Comparison of ENCODE assay signal across 8 cellular contexts in genomic region chr1:9717193-9718005, GRCh38.
DNase-seq lines count a peak whose midpoint lies in the region; ATAC-seq, FAIRE-seq and TF ChIP-seq lines count a peak whose summit lies in the region.

No MANE protein-coding gene starts in this region.

- CTCF ChIA-PET in H1 (lab: Charles Lee; ENCODE audit: partially characterized antibody): interaction anchor here (0.6 to 7.5 kb wide), 15 partner anchors 8 to 102 kb away, joined by 3 to 62 read pairs (median 5); no protein-coding TSS in a partner anchor

- peak overlapping the region; percentile 96 for H2BK12ac ChIP-seq in H1 (ENCODE audit: low read depth, low read length)
- no peak overlapping the region for H2BK12ac ChIP-seq in neuronal stem cell (ENCODE audit: low read length)

- H2BK15ac ChIP-seq in H1 (ENCODE audit: low read length) (peak overlapping the region; percentile 99), neuronal stem cell (ENCODE audit: low read length) (peak overlapping the region; percentile 64)

- H3K79me1 ChIP-seq in H1 (ENCODE audit: low read depth, low read length) (no peaks in the 10 kb centered on the region), neuronal stem cell (ENCODE audit: low read depth, low read length) (no peaks in the 10 kb centered on the region)

- H3K27ac Mint-ChIP-seq in activated CD4-positive, alpha-beta T cell treated with anti-CD3 and anti-CD28 coated beads, Interleukin-2, amount 10 ng/mL, durations not matched to agents 24 days and 14 days: peak overlapping the region; percentile 92

- H2BK120ac ChIP-seq in H1 (replicated peaks; ENCODE audit: low read depth, low read length) (peak overlapping the region; percentile 61), neuronal stem cell (ENCODE audit: low read depth, low read length) (no peak overlapping the region)

- H3K27me3 ChIP-seq in H1 (replicated peaks in 1 of 4; ENCODE audit: control insufficient read depth in 3 of 4, extremely low read depth in 1 of 4, insufficient read depth in 3 of 4, low read length in 3 of 4) (no peaks in the 10 kb centered on the region), neuronal stem cell (ENCODE audit: control insufficient read depth in 3 of 3, insufficient read depth in 3 of 3, low read depth in 1 of 3, low read length in 3 of 3) (no peaks in the 10 kb centered on the region)

- H3K23ac ChIP-seq in H1 (ENCODE audit: insufficient read length): no peak overlapping the region
- peak overlapping the region; percentile 86 for H3K23ac ChIP-seq in neuronal stem cell (ENCODE audit: low read depth, low read length, poor library complexity)

- H3K36me3 Mint-ChIP-seq in activated CD4-positive, alpha-beta T cell treated with anti-CD3 and anti-CD28 coated beads, Interleukin-2, amount 10 ng/mL, durations not matched to agents 24 days and 14 days (ENCODE audit: low read depth): peaks cover 74% of the 10 kb centered on the region

- H4K20me1 ChIP-seq in H1 (replicated peaks in 1 of 2; ENCODE audit: control insufficient read depth in 1 of 2, insufficient read depth in 2 of 2, low read length in 2 of 2): no peaks in the 10 kb centered on the region

- peak overlapping the region; percentile 49; the same call in 1 of the 2 replicates for H3K27ac ChIP-seq in H1 (ENCODE audit: low read depth, low read length)
- no peak overlapping the region for H3K27ac ChIP-seq in neuronal stem cell (replicated peaks; ENCODE audit: low read length)
- peak overlapping the region; percentile 12 for H3K27ac ChIP-seq in temporal lobe (ENCODE audit: low read depth, low read length)

- H3K36me3 ChIP-seq in H1 (ENCODE audit: control insufficient read depth in 2 of 4, insufficient read depth in 4 of 4, low read length in 3 of 4) (peaks cover 0 to 3% (median 1%) of the 10 kb centered on the region in 4 experiments; a peak in 3 of 8 replicates), neuronal stem cell (replicated peaks in 1 of 2; ENCODE audit: control insufficient read depth in 2 of 2, insufficient read depth in 2 of 2, low read length in 2 of 2) (no peaks in the 10 kb centered on the region)

- H3K9me3 Mint-ChIP-seq in activated CD4-positive, alpha-beta T cell treated with anti-CD3 and anti-CD28 coated beads, Interleukin-2, amount 10 ng/mL, durations not matched to agents 24 days and 14 days: no peaks in the 10 kb centered on the region

- TF ChIP-seq EP300 in H1 (IDR thresholded peaks at IDR 0.05; ENCODE audit: borderline replicate concordance in 1 of 2, low read depth in 2 of 2, low read length in 2 of 2): no peak

- ATAC-seq in GM18909 (IDR thresholded peaks at IDR 0.05; ENCODE audit: poor library complexity, unreplicated experiment): peak; percentile 61
- ATAC-seq in HG03571 (IDR thresholded peaks at IDR 0.05; ENCODE audit: unreplicated experiment): peak; percentile 60

- H4K8ac ChIP-seq in H1 (ENCODE audit: extremely low read depth, insufficient read depth, low read length) (peak overlapping the region; percentile 97), neuronal stem cell (ENCODE audit: low read depth, low read length) (no peak overlapping the region)

- H3K79me2 ChIP-seq in H1 (ENCODE audit: control insufficient read depth in 1 of 2, insufficient read depth in 2 of 2, low read length in 2 of 2): no peaks in the 10 kb centered on the region

- no peaks in the 10 kb centered on the region for H3K23me2 ChIP-seq in H1 (ENCODE audit: low read depth, low read length)

- H3K4ac ChIP-seq in H1 (replicated peaks; ENCODE audit: insufficient read length, low read depth, low read length): peak overlapping the region; percentile 98
- H3K4ac ChIP-seq in neuronal stem cell (ENCODE audit: low read length): peak overlapping the region; percentile 14

- H2AFZ ChIP-seq in H1 (ENCODE audit: low read length) (no peak overlapping the region), neuronal stem cell (ENCODE audit: low read length) (peak overlapping the region; percentile 90)

- peaks cover 57% of the 10 kb centered on the region for H3K4me1 Mint-ChIP-seq in activated CD4-positive, alpha-beta T cell treated with anti-CD3 and anti-CD28 coated beads, Interleukin-2, amount 10 ng/mL, durations not matched to agents 24 days and 14 days

- intact Hi-C loops in activated CD4-positive, alpha-beta T cell treated with anti-CD3 and anti-CD28 coated beads, Interleukin-2, amount 10 ng/mL, durations not matched to agents 24 days and 14 days (cut with micrococcal nuclease): loop anchor here (1.0 to 2.0 kb wide), 4 partner anchors 11 to 88 kb away; no protein-coding TSS in a partner anchor

- H3K4me1 ChIP-seq in H1 (replicated peaks in 1 of 4; ENCODE audit: control insufficient read depth in 3 of 4, insufficient read depth in 4 of 4, low read length in 3 of 4) (peaks cover 4 to 50% (median 35%) of the 10 kb centered on the region in 4 experiments), neuronal stem cell (ENCODE audit: control insufficient read depth in 2 of 2, insufficient read depth in 1 of 2, low read depth in 1 of 2, low read length in 2 of 2) (peaks cover 5% of the 10 kb centered on the region in 2 donors)

- H3K9me3 ChIP-seq in H1 (ENCODE audit: insufficient read depth in 2 of 2, low read depth in 1 of 2, low read length in 1 of 2) (no peaks in the 10 kb centered on the region), neuronal stem cell (replicated peaks in 1 of 2; ENCODE audit: control insufficient read depth in 2 of 2, insufficient read depth in 1 of 2, low read depth in 1 of 2, low read length in 2 of 2) (no peaks in the 10 kb centered on the region)

- peak overlapping the region; percentile 81 for H4K5ac ChIP-seq in H1 (ENCODE audit: insufficient read length, low read depth, low read length)

- H2BK5ac ChIP-seq in H1 (ENCODE audit: low read depth, low read length) (peak overlapping the region; percentile 91; the same call in 1 of the 2 replicates), neuronal stem cell (ENCODE audit: low read length) (peak overlapping the region; percentile 87)

- H3K4me3 ChIP-seq in H1 (ENCODE audit: extremely low read depth in 1 of 4, insufficient read depth in 2 of 4, low read depth in 3 of 4, low read length in 4 of 4) (no peak overlapping the region), neuronal stem cell (ENCODE audit: low read length in 2 of 2) (no peak overlapping the region)

- peak overlapping the region; percentile 50 for H3K56ac ChIP-seq in H1 (replicated peaks; ENCODE audit: insufficient read length, low read depth, low read length)

- H2BK20ac ChIP-seq in H1 (ENCODE audit: low read length): peak overlapping the region; percentile 99; the same call in 1 of the 2 replicates

- FAIRE-seq in H1 (lab: Jason Lieb, UNC): no peak

- peak overlapping the region; percentile 93; the same call in 1 of the 2 replicates for H2AK5ac ChIP-seq in H1 (ENCODE audit: low read depth, low read length)
- peak overlapping the region; percentile 79 for H2AK5ac ChIP-seq in neuronal stem cell (ENCODE audit: low read depth, low read length)

- H3K27me3 Mint-ChIP-seq in activated CD4-positive, alpha-beta T cell treated with anti-CD3 and anti-CD28 coated beads, Interleukin-2, amount 10 ng/mL, durations not matched to agents 24 days and 14 days: no peaks in the 10 kb centered on the region

- TF ChIP-seq RAD21 in H1 (IDR thresholded peaks at IDR 0.05 in 1 of 2, conservative IDR thresholded peaks at IDR 0.05 in 1 of 2; ENCODE audit: low read depth in 2 of 2, low read length in 2 of 2): peak in 1 of 2 experiments; percentile 34; a peak in 1 of 4 replicates

- 84% methylated on average over 24 of the region's 25 CpGs; no CpG with 5 or more reads in 1 of the 2 experiments for WGBS in H1 (ENCODE audit: extremely low coverage in 1 of 2, insufficient coverage in 1 of 2, insufficient read length in 1 of 2, insufficient replicate concordance in 2 of 2, low coverage in 1 of 2, low lambda C conversion rate in 2 of 2, missing lambda C conversion rate in 1 of 2), 2 experiments
- no CpG with 5 or more reads among the region's 25 CpGs for WGBS in neuronal stem cell (ENCODE audit: extremely low coverage in 2 of 2, insufficient read length in 2 of 2, insufficient replicate concordance in 1 of 2), 2 donors

- no peak overlapping the region for H3K14ac ChIP-seq in H1 (ENCODE audit: insufficient read length)
- H3K14ac ChIP-seq in neuronal stem cell (ENCODE audit: low read length): peak overlapping the region; percentile 82

- H3K18ac ChIP-seq in H1 (ENCODE audit: extremely low read depth, low read length) (peak overlapping the region; percentile 78; the same call in 1 of the 2 replicates), neuronal stem cell (ENCODE audit: low read length) (peak overlapping the region; percentile 71)

- POLR2A ChIA-PET in H1 (lab: Charles Lee; ENCODE audit: partially characterized antibody): interaction anchor here (0.6 to 1.7 kb wide), 6 partner anchors 10 to 131 kb away, joined by 3 to 4 read pairs (median 4); no protein-coding TSS in a partner anchor

- no peak for TF ChIP-seq POLR2A in H1 (IDR thresholded peaks at IDR 0.05; ENCODE audit: control extremely low read depth in 1 of 2, low read depth in 2 of 2, low read length in 2 of 2)

- peak; percentile 96 for DNase-seq in activated CD4-positive, alpha-beta T cell treated with anti-CD3 and anti-CD28 coated beads, Interleukin-2, amount 10 ng/mL, durations not matched to agents 24 days and 14 days
- DNase-seq in H1 (ENCODE audit: low read depth in 1 of 2, low spot score in 2 of 2) (no peak), neuronal stem cell (ENCODE audit: low spot score) (no peak), NCI-H345 treated with DMSO at 0.1 percent for 48 hours (lab: John Stamatoyannopoulos, UW; ENCODE audit: unreplicated experiment) (no peak), DMS79 (lab: John Stamatoyannopoulos, UW) (no peak)

- H3K4me2 ChIP-seq in H1 (ENCODE audit: insufficient read depth in 1 of 2, low read depth in 2 of 2, low read length in 2 of 2): no peak overlapping the region
- no peak overlapping the region for H3K4me2 ChIP-seq in neuronal stem cell (ENCODE audit: insufficient read depth, low read length, poor library complexity, severe bottlenecking)

- no peak overlapping the region for H3K9ac ChIP-seq in H1 (replicated peaks in 1 of 4; ENCODE audit: extremely low read depth in 1 of 4, low read depth in 3 of 4, low read length in 3 of 4)
- no peak overlapping the region for H3K9ac ChIP-seq in neuronal stem cell (ENCODE audit: low read depth, low read length, poor library complexity)

- H4K91ac ChIP-seq in H1 (replicated peaks; ENCODE audit: insufficient read length, low read length) (peak overlapping the region; percentile 97), neuronal stem cell (ENCODE audit: low read depth, low read length, poor library complexity) (no peak overlapping the region)

- H3K4me3 Mint-ChIP-seq in activated CD4-positive, alpha-beta T cell treated with anti-CD3 and anti-CD28 coated beads, Interleukin-2, amount 10 ng/mL, durations not matched to agents 24 days and 14 days: peak overlapping the region; percentile 82

- TF ChIP-seq CTCF in H1 (IDR thresholded peaks at IDR 0.05; ENCODE audit: control extremely low read depth in 1 of 3, insufficient read depth in 1 of 3, low read depth in 1 of 3, low read length in 3 of 3): peak in 2 of 3 experiments; percentile 33 to 42; a peak in 1 of 4 replicates

TF ChIP-seq in H1, 55 proteins besides CTCF, POLR2A, EP300 and RAD21 (continues in another document):
- no peak for TF ChIP-seq SIX5 (IDR thresholded peaks at IDR 0.05; ENCODE audit: low read depth, low read length)
